In the genomic region with DNA sequence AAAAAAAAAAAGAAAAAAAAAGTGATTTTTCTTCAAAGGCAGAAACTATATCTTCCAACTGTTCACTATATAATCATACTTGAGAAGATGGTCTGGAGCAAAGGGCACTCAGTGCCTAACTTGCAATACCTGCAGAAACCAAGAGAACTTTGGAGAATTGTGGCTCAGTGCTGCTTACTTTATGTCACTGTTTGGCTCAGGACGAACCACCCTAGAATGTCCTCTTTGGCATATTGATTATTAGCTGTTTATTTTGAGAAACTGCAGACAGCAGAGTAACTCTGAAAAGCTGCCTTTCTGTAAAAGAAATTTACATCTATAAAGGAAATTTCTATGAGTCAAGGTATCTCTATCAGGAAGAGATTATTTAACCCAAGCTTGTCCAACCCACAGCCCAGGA, we compare ENCODE assay signal across 1 cellular context.
TF ChIP-seq lines count a peak whose summit lies in the region.

No MANE protein-coding gene starts in this region.

TF ChIP-seq in HepG2, 621 proteins besides CTCF, POLR2A, EP300 and RAD21 (continued from another document):
- TF ChIP-seq, protein P1, sequence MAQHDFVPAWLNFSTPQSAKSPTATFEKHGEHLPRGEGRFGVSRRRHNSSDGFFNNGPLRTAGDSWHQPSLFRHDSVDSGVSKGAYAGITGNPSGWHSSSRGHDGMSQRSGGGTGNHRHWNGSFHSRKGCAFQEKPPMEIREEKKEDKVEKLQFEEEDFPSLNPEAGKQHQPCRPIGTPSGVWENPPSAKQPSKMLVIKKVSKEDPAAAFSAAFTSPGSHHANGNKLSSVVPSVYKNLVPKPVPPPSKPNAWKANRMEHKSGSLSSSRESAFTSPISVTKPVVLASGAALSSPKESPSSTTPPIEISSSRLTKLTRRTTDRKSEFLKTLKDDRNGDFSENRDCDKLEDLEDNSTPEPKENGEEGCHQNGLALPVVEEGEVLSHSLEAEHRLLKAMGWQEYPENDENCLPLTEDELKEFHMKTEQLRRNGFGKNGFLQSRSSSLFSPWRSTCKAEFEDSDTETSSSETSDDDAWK (CRISPR knock-in tag; IDR thresholded peaks at IDR 0.05), result no peak
- TF ChIP-seq CREB3 (CRISPR knock-in tag; IDR thresholded peaks at IDR 0.05), result no peak
- no peak for TF ChIP-seq ZNF83 (CRISPR knock-in tag; IDR thresholded peaks at IDR 0.05; ENCODE audit: borderline replicate concordance)
